8 cellular contexts compared by ENCODE assay signal in genomic region chr19:8512991-8513686, GRCh38. TPM values are rescaled to one million over a fixed set of nuclear protein-coding genes. Genes with fewer than 3 reads are reported as not detected.
A peak's percentile ranks its signal among the peaks of the same experiment; 100 is the strongest.
DNase-seq lines count a peak whose midpoint lies in the region; ATAC-seq, FAIRE-seq and TF ChIP-seq lines count a peak whose summit lies in the region.

No MANE protein-coding gene starts in this region.

- peak overlapping the region; percentile 78 for H3K4me2 ChIP-seq in PC-9
- peak overlapping the region; percentile 82 for H3K4me2 ChIP-seq in endothelial cell of umbilical vein (ENCODE audit: insufficient read depth, low read length)
- H3K4me2 ChIP-seq in osteoblast (ENCODE audit: insufficient read depth, low read length) = peak overlapping the region; percentile 88

- no peak for DNase-seq in CD8-positive, alpha-beta memory T cell
- no peak for DNase-seq in PC-9
- no peak for DNase-seq in endothelial cell of umbilical vein (ENCODE audit: low read depth, low spot score)
- DNase-seq in osteoblast (ENCODE audit: insufficient read length, low spot score, missing footprints) = peak; percentile 89
- no peak for DNase-seq in NCI-H1436 treated with DMSO at 0.1 percent for 48 hours (lab: John Stamatoyannopoulos, UW)
- no peak for DNase-seq in GDM1 (lab: John Stamatoyannopoulos, UW)
- no peak for DNase-seq in GM10266 (ENCODE audit: extremely low spot score)

- no peak for TF ChIP-seq POLR2A in endothelial cell of umbilical vein (IDR thresholded peaks at IDR 0.05; ENCODE audit: low read depth, low read length)

- intact Hi-C loops in PC-9 (cut with micrococcal nuclease; ENCODE audit: unreplicated experiment) (loop anchor here (1.0 kb wide), 1 partner anchor 12 kb away; no protein-coding TSS in a partner anchor), endothelial cell of umbilical vein (cut with micrococcal nuclease) (loop anchor here (1.0 kb wide), 1 partner anchor 12 kb away; no protein-coding TSS in a partner anchor)

- peak overlapping the region; percentile 78; the same call in 1 of the 2 replicates for H2AFZ ChIP-seq in PC-9
- H2AFZ ChIP-seq in endothelial cell of umbilical vein (ENCODE audit: low read depth, low read length) = peak overlapping the region; percentile 94
- peak overlapping the region; percentile 83 for H2AFZ ChIP-seq in osteoblast (ENCODE audit: low read length)

- no peaks in the 10 kb centered on the region for H3K36me3 ChIP-seq in CD8-positive, alpha-beta memory T cell (ENCODE audit: insufficient read depth, low read length)
- H3K36me3 ChIP-seq in PC-9 (ENCODE audit: low read depth) (no peaks in the 10 kb centered on the region), endothelial cell of umbilical vein (ENCODE audit: control insufficient read depth in 2 of 2, extremely low read depth in 1 of 2, insufficient read depth in 2 of 2, low read length in 2 of 2) (no peaks in the 10 kb centered on the region), osteoblast (ENCODE audit: insufficient read depth, low read length) (no peaks in the 10 kb centered on the region)

- H3K9me1 ChIP-seq in endothelial cell of umbilical vein (replicated peaks; ENCODE audit: control insufficient read depth, extremely low read depth, insufficient read depth, low read length) = no peaks in the 10 kb centered on the region

- H3K79me2 ChIP-seq in PC-9 (ENCODE audit: low read depth) = peaks cover 6% of the 10 kb centered on the region; the same call in 1 of the 2 replicates
- H3K79me2 ChIP-seq in endothelial cell of umbilical vein (ENCODE audit: control insufficient read depth, insufficient read depth, low read length) = no peaks in the 10 kb centered on the region
- H3K79me2 ChIP-seq in osteoblast (ENCODE audit: insufficient read depth, low read length) = no peaks in the 10 kb centered on the region

- H4K20me1 ChIP-seq in PC-9 (ENCODE audit: insufficient read depth) = no peaks in the 10 kb centered on the region
- no peaks in the 10 kb centered on the region for H4K20me1 ChIP-seq in endothelial cell of umbilical vein (replicated peaks; ENCODE audit: control insufficient read depth, extremely low read depth, insufficient read depth, low read length)
- no peaks in the 10 kb centered on the region for H4K20me1 ChIP-seq in osteoblast (ENCODE audit: insufficient read depth, low read length)

- POLR2A ChIA-PET in CD8-positive, alpha-beta memory T cell (lab: Charles Lee) = interaction anchor here (0.7 to 3.0 kb wide), 15 partner anchors 8 to 100 kb away, joined by 3 to 15 read pairs (median 7); partner anchors contain the start of genes HNRNPM and MARCHF2
- POLR2A ChIA-PET in PC-9 (lab: Charles Lee; ENCODE audit: unreplicated experiment) (interaction anchor here (0.6 to 1.7 kb wide), 6 partner anchors 12 to 508 kb away, joined by 3 to 25 read pairs (median 8); no protein-coding TSS in a partner anchor), endothelial cell of umbilical vein (lab: Charles Lee) (interaction anchor here (0.6 to 1.8 kb wide), 6 partner anchors 13 to 123 kb away, joined by 3 to 16 read pairs (median 8); partner anchors contain the start of genes MARCHF2 and RAB11B)

- H3K4me3 Mint-ChIP-seq in CD8-positive, alpha-beta memory T cell = peak overlapping the region; percentile 89 to 97 (median 93)

- dilution Hi-C loops in endothelial cell of umbilical vein (cut with MboI; ENCODE audit: extremely low pct_ligation_motif_present, low sequenced_read_pairs) = no loop called here

- peaks cover 39 to 55% (median 45%) of the 10 kb centered on the region in 3 donors for H3K4me1 Mint-ChIP-seq in CD8-positive, alpha-beta memory T cell

- H3K9me3 ChIP-seq in CD8-positive, alpha-beta memory T cell (ENCODE audit: low read length) = no peaks in the 10 kb centered on the region
- H3K9me3 ChIP-seq in PC-9 (ENCODE audit: insufficient read depth, low read depth) = no peaks in the 10 kb centered on the region
- no peaks in the 10 kb centered on the region for H3K9me3 ChIP-seq in endothelial cell of umbilical vein (replicated peaks; ENCODE audit: control insufficient read depth, insufficient read depth, low read length)
- H3K9me3 ChIP-seq in osteoblast (ENCODE audit: low read depth, low read length) = no peaks in the 10 kb centered on the region

- FAIRE-seq in endothelial cell of umbilical vein (lab: Jason Lieb, UNC) = no peak

- H3K4me3 ChIP-seq in CD8-positive, alpha-beta memory T cell (ENCODE audit: low read length) = peak overlapping the region; percentile 68
- H3K4me3 ChIP-seq in PC-9 (peak overlapping the region; percentile 80), endothelial cell of umbilical vein (replicated peaks in 1 of 3; ENCODE audit: insufficient read depth in 1 of 3, low read depth in 1 of 3, low read length in 3 of 3) (peak overlapping the region; percentile 47 to 95 (median 62)), osteoblast (ENCODE audit: insufficient read depth, low read length) (peak overlapping the region; percentile 93)

- H3K27me3 ChIP-seq in CD8-positive, alpha-beta memory T cell (ENCODE audit: insufficient read depth, low read length, poor library complexity, severe bottlenecking) = no peaks in the 10 kb centered on the region
- H3K27me3 ChIP-seq in PC-9 (ENCODE audit: insufficient read depth, low read depth) (no peaks in the 10 kb centered on the region), endothelial cell of umbilical vein (ENCODE audit: control insufficient read depth in 2 of 2, insufficient read depth in 2 of 2, low read length in 2 of 2) (peaks cover 0 to 4% of the 10 kb centered on the region in 2 experiments), osteoblast (ENCODE audit: insufficient read depth, low read length) (no peaks in the 10 kb centered on the region)

- peak overlapping the region; percentile 94 to 99 (median 98) for H3K27ac Mint-ChIP-seq in CD8-positive, alpha-beta memory T cell

- no peak for ATAC-seq in HG03354 (IDR thresholded peaks at IDR 0.05; ENCODE audit: poor library complexity, severe bottlenecking, unreplicated experiment)

- peaks cover 56% of the 10 kb centered on the region for H3K4me1 ChIP-seq in CD8-positive, alpha-beta memory T cell (ENCODE audit: insufficient read depth, low read length)
- H3K4me1 ChIP-seq in PC-9 (replicated peaks; ENCODE audit: insufficient read depth) = peaks cover 14% of the 10 kb centered on the region
- peaks cover 11% of the 10 kb centered on the region for H3K4me1 ChIP-seq in endothelial cell of umbilical vein (ENCODE audit: control insufficient read depth, extremely low read depth, insufficient read depth, low read length)
- H3K4me1 ChIP-seq in osteoblast (ENCODE audit: insufficient read depth, low read length) = peaks cover 21% of the 10 kb centered on the region

- TF ChIP-seq CTCF in PC-9 (conservative IDR thresholded peaks at IDR 0.05) (no peak), endothelial cell of umbilical vein (IDR thresholded peaks at IDR 0.05; ENCODE audit: extremely low read depth in 1 of 2, insufficient read depth in 1 of 2, low read depth in 1 of 2, low read length in 2 of 2) (no peak), osteoblast (IDR thresholded peaks at IDR 0.05; ENCODE audit: extremely low read depth, low read depth, low read length) (no peak), GM10266 (IDR thresholded peaks at IDR 0.05; ENCODE audit: control insufficient read depth, insufficient read depth, low read depth, missing control alignments) (no peak)

- H3K9me3 Mint-ChIP-seq in CD8-positive, alpha-beta memory T cell = no peaks in the 10 kb centered on the region

- peaks cover 0 to 28% (median 2%) of the 10 kb centered on the region in 3 donors for H3K36me3 Mint-ChIP-seq in CD8-positive, alpha-beta memory T cell

- H3K27ac ChIP-seq in CD8-positive, alpha-beta memory T cell (ENCODE audit: low read depth, low read length) = peak overlapping the region; percentile 83
- H3K27ac ChIP-seq in PC-9 = peak overlapping the region; percentile 76
- H3K27ac ChIP-seq in endothelial cell of umbilical vein (ENCODE audit: insufficient read depth, low read depth, low read length) = peak overlapping the region; percentile 96
- H3K27ac ChIP-seq in osteoblast (ENCODE audit: low read depth, low read length) = peak overlapping the region; percentile 94

- peak overlapping the region; percentile 96 for H3K9ac ChIP-seq in endothelial cell of umbilical vein (replicated peaks; ENCODE audit: extremely low read depth, insufficient read depth, low read length)

- CTCF ChIA-PET in CD8-positive, alpha-beta memory T cell (lab: Charles Lee) = interaction anchor here (1.4 to 11.0 kb wide), 6 partner anchors 8 to 65 kb away, joined by 5 to 120 read pairs (median 8); partner anchors contain the start of gene MYO1F
- CTCF ChIA-PET in PC-9 (lab: Charles Lee) = interaction anchor here (0.6 to 0.8 kb wide), 5 partner anchors 65 to 202 kb away, joined by 3 to 10 read pairs (median 3); no protein-coding TSS in a partner anchor
- CTCF ChIA-PET in endothelial cell of umbilical vein (lab: Charles Lee) = interaction anchor here (1.1 to 2.3 kb wide), 6 partner anchors 12 to 159 kb away, joined by 4 to 21 read pairs (median 6); partner anchors contain the start of gene MARCHF2

- H3F3A ChIP-seq in PC-9 (ENCODE audit: insufficient read depth, low read depth) = peaks cover 16% of the 10 kb centered on the region; the same call in 1 of the 2 replicates

- H3K9me2 ChIP-seq in PC-9 (ENCODE audit: insufficient read depth) = no peaks in the 10 kb centered on the region

- TSS peak; percentile 64 for BruUV-seq in PC-9 (replicated peaks; lab: Mats Ljungman, UMichigan)
- no TSS peak for BruUV-seq in endothelial cell of umbilical vein (replicated peaks; lab: Mats Ljungman, UMichigan)

- peaks cover 0 to 4% of the 10 kb centered on the region in 2 donors for H3K27me3 Mint-ChIP-seq in CD8-positive, alpha-beta memory T cell

RNA-seq across cellular contexts. Expression of gene ZNF414, which starts 0.8 kb away (rescaled TPM):
- 10 to 100 TPM; 25.7 to 26.0 TPM for total RNA-seq in CD8-positive, alpha-beta memory T cell
- 18.0 TPM for polyA plus RNA-seq in CD8-positive, alpha-beta memory T cell
- total RNA-seq in PC-9 (2021) (22.1 and 22.4 TPM in 2 replicates), endothelial cell of umbilical vein (14.5 and 20.6 TPM in 2 replicates), osteoblast (2.9 and 6.9 TPM in 2 replicates)
- polyA plus RNA-seq in endothelial cell of umbilical vein = 10.6 and 11.6 TPM in 2 replicates
- 3.9 and 6.0 TPM in 2 replicates for polyA plus RNA-seq in endothelial cell of umbilical vein (2011; cell fraction: cytosol; rRNA removed)
- polyA plus RNA-seq in endothelial cell of umbilical vein (2011; cell fraction: nucleus; rRNA removed) = 10.6 and 11.8 TPM in 2 replicates
- 5.5 and 18.9 TPM in 2 replicates for polyA plus RNA-seq in endothelial cell of umbilical vein (2012)
- 2.3 and 3.0 TPM in 2 replicates for polyA minus RNA-seq in endothelial cell of umbilical vein
- polyA minus RNA-seq in endothelial cell of umbilical vein (2011; cell fraction: cytosol; rRNA and poly(A)+ RNA removed) = 13.2 TPM
- 2.9 and 8.4 TPM in 2 replicates for polyA minus RNA-seq in endothelial cell of umbilical vein (2011; cell fraction: nucleus; rRNA and poly(A)+ RNA removed)

RNA-seq across cellular contexts. Expression of gene PRAM1, which starts 10.7 kb away (rescaled TPM):
- total RNA-seq in CD8-positive, alpha-beta memory T cell = under 1 TPM; 0.55 to 0.64 TPM
- polyA plus RNA-seq in CD8-positive, alpha-beta memory T cell = 0.39 TPM
- 0.85 and 0.90 TPM in 2 replicates for total RNA-seq in PC-9 (2021)
- 0.31 TPM in 1 of 2 replicates, not detected in the other for total RNA-seq in endothelial cell of umbilical vein
- polyA plus RNA-seq in endothelial cell of umbilical vein = 0.14 TPM in 1 of 2 replicates, not detected in the other
- polyA plus RNA-seq in endothelial cell of umbilical vein (2011; cell fraction: cytosol; rRNA removed) = not detected in 2 replicates
- polyA plus RNA-seq in endothelial cell of umbilical vein (2011; cell fraction: nucleus; rRNA removed) = 0.21 and 0.27 TPM in 2 replicates
- not detected in 2 replicates for polyA plus RNA-seq in endothelial cell of umbilical vein (2012)
- polyA minus RNA-seq in endothelial cell of umbilical vein = not detected in 2 replicates
- polyA minus RNA-seq in endothelial cell of umbilical vein (2011; cell fraction: cytosol; rRNA and poly(A)+ RNA removed) = not detected
- 0.19 TPM in 1 of 2 replicates, not detected in the other for polyA minus RNA-seq in endothelial cell of umbilical vein (2011; cell fraction: nucleus; rRNA and poly(A)+ RNA removed)
- total RNA-seq in osteoblast = under 0.01 TPM in 1 of 2 replicates, not detected in the other
